In the genomic region with DNA sequence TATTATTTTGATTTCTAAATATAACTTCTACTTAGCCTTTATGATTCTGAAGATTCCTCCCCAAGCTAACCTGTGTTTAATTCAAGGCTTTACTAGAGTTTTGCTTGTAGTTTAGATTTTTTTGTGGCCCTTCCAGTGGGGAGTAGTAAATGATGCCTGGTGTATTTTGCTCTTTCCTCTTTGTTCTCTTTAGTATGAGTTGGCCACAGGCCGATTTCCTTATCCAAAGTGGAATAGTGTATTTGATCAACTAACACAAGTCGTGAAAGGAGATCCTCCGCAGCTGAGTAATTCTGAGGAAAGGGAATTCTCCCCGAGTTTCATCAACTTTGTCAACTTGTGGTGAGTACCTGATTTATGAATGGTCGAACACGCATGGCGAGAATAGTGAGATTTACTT, we compare ENCODE assay signal across 31 cellular contexts.
"Had no signal": no experiment of that assay in that cellular context is flagged by ENCODE, and none has a peak within 500 bp of the region (broad histone marks: within the 10 kb centered on the region; RNA-seq: fewer than 3 reads in every experiment).

No MANE protein-coding gene starts in this region.

- H3K27me3 Mint-ChIP-seq: activated CD4-positive, alpha-beta T cell treated with anti-CD3 and anti-CD28 coated beads for 36 hours; activated CD4-positive, alpha-beta T cell treated with anti-CD3 and anti-CD28 coated beads, Interleukin-2, amount 10 ng/mL, durations not matched to agents 7 days and 5 days; activated CD8-positive, alpha-beta T cell treated with anti-CD3 and anti-CD28 coated beads for 36 hours; activated naive CD8-positive, alpha-beta T cell; activated T-helper 17 cell treated with anti-CD3 and anti-CD28 coated beads, Interleukin-2, amount 50 U/mL, for 72 hours; effector memory CD8-positive, alpha-beta T cell; T-helper 17 cell had no signal

- H3K4me1 Mint-ChIP-seq: activated CD4-positive, alpha-beta T cell treated with anti-CD3 and anti-CD28 coated beads for 36 hours; activated CD4-positive, alpha-beta T cell treated with anti-CD3 and anti-CD28 coated beads, Interleukin-2, amount 10 ng/mL, durations not matched to agents 7 days and 5 days; activated T-helper 17 cell treated with anti-CD3 and anti-CD28 coated beads, Interleukin-2, amount 50 U/mL, for 72 hours had no signal

- H3K4me1 ChIP-seq: esophagus squamous epithelium, gastroesophageal sphincter had no signal

- H3K9me3 ChIP-seq: esophagus squamous epithelium, gastroesophageal sphincter had no signal

- H3K27ac ChIP-seq: brain microvascular endothelial cell, epithelial cell of prostate, esophagus squamous epithelium, gastroesophageal sphincter, WERI-Rb-1 had no signal

- H3K27ac Mint-ChIP-seq: activated CD4-positive, alpha-beta T cell treated with anti-CD3 and anti-CD28 coated beads for 36 hours; activated CD4-positive, alpha-beta T cell treated with anti-CD3 and anti-CD28 coated beads, Interleukin-2, amount 10 ng/mL, durations not matched to agents 7 days and 5 days; activated CD8-positive, alpha-beta T cell treated with anti-CD3 and anti-CD28 coated beads for 36 hours; activated naive CD8-positive, alpha-beta T cell; activated T-helper 17 cell treated with anti-CD3 and anti-CD28 coated beads, Interleukin-2, amount 50 U/mL, for 72 hours; effector memory CD8-positive, alpha-beta T cell; T-helper 17 cell; T-helper 2 cell treated with Interferon-gamma antibody and Interleukin-4, amounts not matched to agents 5 μg/mL and 100 μg/mL, for 36 hours had no signal

- DNase-seq: activated CD4-positive, alpha-beta T cell treated with anti-CD3 and anti-CD28 coated beads for 36 hours; activated CD4-positive, alpha-beta T cell treated with anti-CD3 and anti-CD28 coated beads, Interleukin-2, amount 10 ng/mL, durations not matched to agents 7 days and 5 days; activated CD4-positive, alpha-beta T cell treated with anti-CD3 and anti-CD28 coated beads, Interleukin-2, amount 50 U/mL, for 48 hours; activated CD4-positive, CD25-positive, alpha-beta regulatory T cell; activated CD4-positive, CD25-positive, alpha-beta regulatory T cell treated with anti-CD3 and anti-CD28 coated beads, Interleukin-2, amount 50 U/mL, for 72 hours; activated CD8-positive, alpha-beta memory T cell treated with anti-CD3 and anti-CD28 coated beads for 24 hours; activated CD8-positive, alpha-beta T cell treated with anti-CD3 and anti-CD28 coated beads for 36 hours; activated effector memory CD4-positive, alpha-beta T cell treated with Interleukin-2 at 50 U/mL for 16 hours; activated gamma-delta T cell treated with Interleukin-2 at 50 U/mL for 16 hours; activated naive CD4-positive, alpha-beta T cell treated with anti-CD3 and anti-CD28 coated beads, Interleukin-2, amount 50 U/mL, for 16 hours; activated naive CD4-positive, alpha-beta T cell treated with Interleukin-2 at 50 U/mL for 16 hours; activated T-cell treated with anti-CD3 and anti-CD28 coated beads, Interleukin-2, amount 50 U/mL, for 4 hours; amniotic stem cell; anterior cingulate cortex; brain microvascular endothelial cell; caudate nucleus; cortex of kidney; dermis blood vessel endothelial cell; effector CD4-positive, alpha-beta T cell; effector memory CD8-positive, alpha-beta T cell; esophagus squamous epithelium; foreskin melanocyte; T-helper 1 cell; T-helper 17 cell; T1000; WERI-Rb-1 had no signal

- H3K27me3 ChIP-seq: brain microvascular endothelial cell, esophagus squamous epithelium, gastroesophageal sphincter had no signal

- H3K4me3 ChIP-seq: esophagus squamous epithelium, gastroesophageal sphincter had no signal

- H3K4me3 Mint-ChIP-seq: activated CD4-positive, alpha-beta T cell treated with anti-CD3 and anti-CD28 coated beads for 36 hours; activated CD4-positive, alpha-beta T cell treated with anti-CD3 and anti-CD28 coated beads, Interleukin-2, amount 10 ng/mL, durations not matched to agents 7 days and 5 days; activated CD8-positive, alpha-beta T cell treated with anti-CD3 and anti-CD28 coated beads for 36 hours; activated naive CD8-positive, alpha-beta T cell; activated T-cell treated with anti-CD3 and anti-CD28 coated beads, Interleukin-2, amount 50 U/mL, for 4 hours; activated T-helper 17 cell treated with anti-CD3 and anti-CD28 coated beads, Interleukin-2, amount 50 U/mL, for 72 hours; effector memory CD8-positive, alpha-beta T cell; T-helper 17 cell; T-helper 2 cell treated with Interferon-gamma antibody and Interleukin-4, amounts not matched to agents 5 μg/mL and 100 μg/mL, for 36 hours had no signal

- H3K9me3 Mint-ChIP-seq: activated CD4-positive, alpha-beta T cell treated with anti-CD3 and anti-CD28 coated beads, Interleukin-2, amount 10 ng/mL, durations not matched to agents 7 days and 5 days; activated T-cell treated with anti-CD3 and anti-CD28 coated beads, Interleukin-2, amount 50 U/mL, for 4 hours; activated T-helper 17 cell treated with anti-CD3 and anti-CD28 coated beads, Interleukin-2, amount 50 U/mL, for 72 hours; effector memory CD8-positive, alpha-beta T cell; T-helper 2 cell treated with Interferon-gamma antibody and Interleukin-4, amounts not matched to agents 5 μg/mL and 100 μg/mL, for 36 hours had no signal
